Comparison of ENCODE assay signal across 8 cellular contexts in genomic region chr15:31707944-31708702, GRCh38.
A peak's percentile ranks its signal among the peaks of the same experiment; 100 is the strongest.
DNase-seq lines count a peak whose midpoint lies in the region; ATAC-seq lines count a peak whose summit lies in the region.
"Not testable (repeated sequence)": the region's sequence is repeated elsewhere in the genome, so short reads cannot be mapped to it uniquely, and the experiment has no call there.

No MANE protein-coding gene starts in this region.

- CTCF ChIA-PET in activated CD8-positive, alpha-beta memory T cell treated with anti-CD3 and anti-CD28 coated beads, Interleukin-2, amount 10 ng/mL, durations not matched to agents 7 days and 5 days (lab: Charles Lee) = not testable (repeated sequence)

- H3K4me1 Mint-ChIP-seq in activated CD8-positive, alpha-beta memory T cell treated with anti-CD3 and anti-CD28 coated beads, Interleukin-2, amount 10 ng/mL, durations not matched to agents 7 days and 5 days; stimulated activated memory B cell treated with anti-CD40 and anti-IgM and Interleukin-4, amounts not matched to agents 10 μg/mL and 1 μg/mL and 100 μg/mL, for 72 hours: not testable (repeated sequence)

- H3K9me3 Mint-ChIP-seq in activated CD8-positive, alpha-beta memory T cell treated with anti-CD3 and anti-CD28 coated beads, Interleukin-2, amount 10 ng/mL, durations not matched to agents 7 days and 5 days (ENCODE audit: low read depth); stimulated activated memory B cell treated with anti-CD40 and anti-IgM and Interleukin-4, amounts not matched to agents 10 μg/mL and 1 μg/mL and 100 μg/mL, for 72 hours: not testable (repeated sequence)

- H3K4me3 Mint-ChIP-seq in activated CD8-positive, alpha-beta memory T cell treated with anti-CD3 and anti-CD28 coated beads, Interleukin-2, amount 10 ng/mL, durations not matched to agents 7 days and 5 days; stimulated activated memory B cell treated with anti-CD40 and anti-IgM and Interleukin-4, amounts not matched to agents 10 μg/mL and 1 μg/mL and 100 μg/mL, for 72 hours: not testable (repeated sequence)

- ATAC-seq in GM18508 (IDR thresholded peaks at IDR 0.05; ENCODE audit: insufficient read depth, unreplicated experiment) (peak; percentile 56), GM19324 (IDR thresholded peaks at IDR 0.05; ENCODE audit: low FRiP score, unreplicated experiment) (peak; percentile 52), GM21515 (IDR thresholded peaks at IDR 0.05; ENCODE audit: unreplicated experiment) (peak; percentile 51), HG02763 (IDR thresholded peaks at IDR 0.05; ENCODE audit: unreplicated experiment) (peak; percentile 43), HG03095 (IDR thresholded peaks at IDR 0.05; ENCODE audit: unreplicated experiment) (peak; percentile 59), HG03469 (IDR thresholded peaks at IDR 0.05; ENCODE audit: unreplicated experiment) (peak; percentile 45)
- ATAC-seq in activated CD8-positive, alpha-beta memory T cell treated with anti-CD3 and anti-CD28 coated beads, Interleukin-2, amount 10 ng/mL, durations not matched to agents 7 days and 5 days = peak; percentile 71
- ATAC-seq in stimulated activated memory B cell treated with anti-CD40 and anti-IgM and Interleukin-4, amounts not matched to agents 10 μg/mL and 1 μg/mL and 100 μg/mL, for 72 hours = peak; percentile 77

- not testable (repeated sequence) for H3K36me3 Mint-ChIP-seq in activated CD8-positive, alpha-beta memory T cell treated with anti-CD3 and anti-CD28 coated beads, Interleukin-2, amount 10 ng/mL, durations not matched to agents 7 days and 5 days; stimulated activated memory B cell treated with anti-CD40 and anti-IgM and Interleukin-4, amounts not matched to agents 10 μg/mL and 1 μg/mL and 100 μg/mL, for 72 hours

- not testable (repeated sequence) for H3K27ac Mint-ChIP-seq in activated CD8-positive, alpha-beta memory T cell treated with anti-CD3 and anti-CD28 coated beads, Interleukin-2, amount 10 ng/mL, durations not matched to agents 7 days and 5 days; stimulated activated memory B cell treated with anti-CD40 and anti-IgM and Interleukin-4, amounts not matched to agents 10 μg/mL and 1 μg/mL and 100 μg/mL, for 72 hours

- H3K27me3 Mint-ChIP-seq in activated CD8-positive, alpha-beta memory T cell treated with anti-CD3 and anti-CD28 coated beads, Interleukin-2, amount 10 ng/mL, durations not matched to agents 7 days and 5 days; stimulated activated memory B cell treated with anti-CD40 and anti-IgM and Interleukin-4, amounts not matched to agents 10 μg/mL and 1 μg/mL and 100 μg/mL, for 72 hours: not testable (repeated sequence)

- DNase-seq in activated CD8-positive, alpha-beta memory T cell treated with anti-CD3 and anti-CD28 coated beads, Interleukin-2, amount 10 ng/mL, durations not matched to agents 7 days and 5 days = not testable (repeated sequence)
